3 cellular contexts compared by ENCODE assay signal in genomic region chr15:90751300-90751825, GRCh38.
TF ChIP-seq lines count a peak whose summit lies in the region.

No MANE protein-coding gene starts in this region.

TF ChIP-seq in SK-N-SH, 30 proteins besides CTCF, POLR2A, EP300 and RAD21 (continued from another document and continues in another):
- TF ChIP-seq, protein P1, sequence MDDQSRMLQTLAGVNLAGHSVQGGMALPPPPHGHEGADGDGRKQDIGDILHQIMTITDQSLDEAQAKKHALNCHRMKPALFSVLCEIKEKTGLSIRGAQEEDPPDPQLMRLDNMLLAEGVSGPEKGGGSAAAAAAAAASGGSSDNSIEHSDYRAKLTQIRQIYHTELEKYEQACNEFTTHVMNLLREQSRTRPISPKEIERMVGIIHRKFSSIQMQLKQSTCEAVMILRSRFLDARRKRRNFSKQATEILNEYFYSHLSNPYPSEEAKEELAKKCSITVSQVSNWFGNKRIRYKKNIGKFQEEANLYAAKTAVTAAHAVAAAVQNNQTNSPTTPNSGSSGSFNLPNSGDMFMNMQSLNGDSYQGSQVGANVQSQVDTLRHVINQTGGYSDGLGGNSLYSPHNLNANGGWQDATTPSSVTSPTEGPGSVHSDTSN (IDR thresholded peaks at IDR 0.05) = no peak
- TF ChIP-seq, protein P2, sequence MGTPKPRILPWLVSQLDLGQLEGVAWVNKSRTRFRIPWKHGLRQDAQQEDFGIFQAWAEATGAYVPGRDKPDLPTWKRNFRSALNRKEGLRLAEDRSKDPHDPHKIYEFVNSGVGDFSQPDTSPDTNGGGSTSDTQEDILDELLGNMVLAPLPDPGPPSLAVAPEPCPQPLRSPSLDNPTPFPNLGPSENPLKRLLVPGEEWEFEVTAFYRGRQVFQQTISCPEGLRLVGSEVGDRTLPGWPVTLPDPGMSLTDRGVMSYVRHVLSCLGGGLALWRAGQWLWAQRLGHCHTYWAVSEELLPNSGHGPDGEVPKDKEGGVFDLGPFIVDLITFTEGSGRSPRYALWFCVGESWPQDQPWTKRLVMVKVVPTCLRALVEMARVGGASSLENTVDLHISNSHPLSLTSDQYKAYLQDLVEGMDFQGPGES (IDR thresholded peaks at IDR 0.05; ENCODE audit: low read depth, low read length) = no peak
- TF ChIP-seq, protein P3, sequence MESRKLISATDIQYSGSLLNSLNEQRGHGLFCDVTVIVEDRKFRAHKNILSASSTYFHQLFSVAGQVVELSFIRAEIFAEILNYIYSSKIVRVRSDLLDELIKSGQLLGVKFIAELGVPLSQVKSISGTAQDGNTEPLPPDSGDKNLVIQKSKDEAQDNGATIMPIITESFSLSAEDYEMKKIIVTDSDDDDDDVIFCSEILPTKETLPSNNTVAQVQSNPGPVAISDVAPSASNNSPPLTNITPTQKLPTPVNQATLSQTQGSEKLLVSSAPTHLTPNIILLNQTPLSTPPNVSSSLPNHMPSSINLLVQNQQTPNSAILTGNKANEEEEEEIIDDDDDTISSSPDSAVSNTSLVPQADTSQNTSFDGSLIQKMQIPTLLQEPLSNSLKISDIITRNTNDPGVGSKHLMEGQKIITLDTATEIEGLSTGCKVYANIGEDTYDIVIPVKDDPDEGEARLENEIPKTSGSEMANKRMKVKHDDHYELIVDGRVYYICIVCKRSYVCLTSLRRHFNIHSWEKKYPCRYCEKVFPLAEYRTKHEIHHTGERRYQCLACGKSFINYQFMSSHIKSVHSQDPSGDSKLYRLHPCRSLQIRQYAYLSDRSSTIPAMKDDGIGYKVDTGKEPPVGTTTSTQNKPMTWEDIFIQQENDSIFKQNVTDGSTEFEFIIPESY (IDR thresholded peaks at IDR 0.05; ENCODE audit: borderline replicate concordance, low read depth) = no peak
- TF ChIP-seq CHD2 (IDR thresholded peaks at IDR 0.05; ENCODE audit: low read length, partially characterized antibody) (no peak), NFIC (IDR thresholded peaks at IDR 0.05; ENCODE audit: borderline replicate concordance) (no peak), FOXM1 (IDR thresholded peaks at IDR 0.05; ENCODE audit: low read depth) (no peak)
- TF ChIP-seq, protein P4, sequence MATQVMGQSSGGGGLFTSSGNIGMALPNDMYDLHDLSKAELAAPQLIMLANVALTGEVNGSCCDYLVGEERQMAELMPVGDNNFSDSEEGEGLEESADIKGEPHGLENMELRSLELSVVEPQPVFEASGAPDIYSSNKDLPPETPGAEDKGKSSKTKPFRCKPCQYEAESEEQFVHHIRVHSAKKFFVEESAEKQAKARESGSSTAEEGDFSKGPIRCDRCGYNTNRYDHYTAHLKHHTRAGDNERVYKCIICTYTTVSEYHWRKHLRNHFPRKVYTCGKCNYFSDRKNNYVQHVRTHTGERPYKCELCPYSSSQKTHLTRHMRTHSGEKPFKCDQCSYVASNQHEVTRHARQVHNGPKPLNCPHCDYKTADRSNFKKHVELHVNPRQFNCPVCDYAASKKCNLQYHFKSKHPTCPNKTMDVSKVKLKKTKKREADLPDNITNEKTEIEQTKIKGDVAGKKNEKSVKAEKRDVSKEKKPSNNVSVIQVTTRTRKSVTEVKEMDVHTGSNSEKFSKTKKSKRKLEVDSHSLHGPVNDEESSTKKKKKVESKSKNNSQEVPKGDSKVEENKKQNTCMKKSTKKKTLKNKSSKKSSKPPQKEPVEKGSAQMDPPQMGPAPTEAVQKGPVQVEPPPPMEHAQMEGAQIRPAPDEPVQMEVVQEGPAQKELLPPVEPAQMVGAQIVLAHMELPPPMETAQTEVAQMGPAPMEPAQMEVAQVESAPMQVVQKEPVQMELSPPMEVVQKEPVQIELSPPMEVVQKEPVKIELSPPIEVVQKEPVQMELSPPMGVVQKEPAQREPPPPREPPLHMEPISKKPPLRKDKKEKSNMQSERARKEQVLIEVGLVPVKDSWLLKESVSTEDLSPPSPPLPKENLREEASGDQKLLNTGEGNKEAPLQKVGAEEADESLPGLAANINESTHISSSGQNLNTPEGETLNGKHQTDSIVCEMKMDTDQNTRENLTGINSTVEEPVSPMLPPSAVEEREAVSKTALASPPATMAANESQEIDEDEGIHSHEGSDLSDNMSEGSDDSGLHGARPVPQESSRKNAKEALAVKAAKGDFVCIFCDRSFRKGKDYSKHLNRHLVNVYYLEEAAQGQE (IDR thresholded peaks at IDR 0.05; ENCODE audit: low read depth, low read length) = no peak

TF ChIP-seq in SK-N-SH treated with all-trans-retinoic acid at 6 μM for 48 hours, 23 proteins besides CTCF, POLR2A, EP300 and RAD21:
- TF ChIP-seq TSHZ2 (CRISPR knock-in tag; IDR thresholded peaks at IDR 0.05) = no peak
- no peak for TF ChIP-seq ESRRG (CRISPR knock-in tag; IDR thresholded peaks at IDR 0.05)
- no peak for TF ChIP-seq ZNF8 (CRISPR knock-in tag; IDR thresholded peaks at IDR 0.05)

TF ChIP-seq in liver, 16 proteins besides CTCF, POLR2A, EP300 and RAD21 (continued from another document):
- TF ChIP-seq, protein P4 (IDR thresholded peaks at IDR 0.05) = no peak
- TF ChIP-seq, protein P3 (IDR thresholded peaks at IDR 0.05) = no peak
TF ChIP-seq in liver: peak in this region for 3.
